ENCODE assay signal across 9 cellular contexts in the genomic region with DNA sequence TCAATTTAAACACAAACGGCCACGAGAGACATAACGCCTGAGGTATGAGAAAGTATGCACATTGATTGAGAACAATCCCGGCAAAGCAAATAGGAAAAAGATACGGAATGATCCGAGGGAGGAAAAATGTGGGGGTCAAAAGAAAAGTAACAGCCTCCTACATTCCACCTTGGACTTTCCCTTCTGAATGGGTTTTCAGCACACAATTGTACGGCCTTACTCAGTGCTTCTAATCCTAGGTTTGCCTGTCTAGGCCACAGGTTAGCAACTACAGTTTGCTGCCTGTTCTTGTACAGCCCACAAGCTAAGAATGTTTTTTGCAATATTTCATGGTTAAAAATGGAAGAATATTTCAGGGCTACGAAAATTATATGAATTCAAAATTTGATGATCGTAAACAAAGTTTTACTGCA. TPM values are rescaled to one million over a fixed set of nuclear protein-coding genes. Genes with fewer than 3 reads are reported as not detected.
A peak's percentile ranks its signal among the peaks of the same experiment; 100 is the strongest.
DNase-seq lines count a peak whose midpoint lies in the region; ATAC-seq and TF ChIP-seq lines count a peak whose summit lies in the region.
"Had no signal": no experiment of that assay in that cellular context is flagged by ENCODE, and none has a peak within 500 bp of the region (broad histone marks: within the 10 kb centered on the region; RNA-seq: fewer than 3 reads in every experiment).

No MANE protein-coding gene starts in this region.

- H3K4me3 Mint-ChIP-seq in CD4-positive, alpha-beta T cell, result no peak overlapping the region

- no peaks in the 10 kb centered on the region for H3K36me3 Mint-ChIP-seq in CD4-positive, alpha-beta T cell (ENCODE audit: low read depth)

- CTCF ChIA-PET in CD4-positive, alpha-beta T cell (lab: Charles Lee), result no interaction called here

- intact Hi-C loops in heart left ventricle (cut with DNase I), result loop anchor here in 1 of 10 donors (5.0 kb wide), 1 partner anchor 40 kb away; no protein-coding TSS in a partner anchor
- intact Hi-C loops in Right ventricle myocardium superior (cut with DNase I), result no loop called here
- intact Hi-C loops in CD4-positive, alpha-beta T cell (cut with DNase I, micrococcal nuclease), result no loop called here

- H3K27ac ChIP-seq in heart left ventricle, result peak overlapping the region; percentile 76 to 97 (median 90)
- H3K27ac ChIP-seq in ectodermal cell (ENCODE audit: insufficient read depth, low read depth, low read length, poor library complexity, severe bottlenecking), result no peak overlapping the region
- H3K27ac ChIP-seq in urinary bladder (ENCODE audit: low read depth), result no peak overlapping the region
- H3K27ac ChIP-seq in CD4-positive, alpha-beta T cell (ENCODE audit: low read depth, low read length), result no peak overlapping the region
- H3K27ac ChIP-seq: C4-2B had no signal

- H3K9ac ChIP-seq in mucosa of stomach (ENCODE audit: low read length), result peak overlapping the region; percentile 98

- H3K4me3 ChIP-seq in heart left ventricle (peak overlapping the region in 10 of 12 donors; percentile 53 to 84 (median 72)), ectodermal cell (ENCODE audit: insufficient read depth, low read depth, low read length) (peak overlapping the region; percentile 74), mucosa of stomach (ENCODE audit: low read length) (peak overlapping the region; percentile 85), urinary bladder (ENCODE audit: low read depth, low read length) (peak overlapping the region; percentile 53)

- H3K27ac Mint-ChIP-seq in CD4-positive, alpha-beta T cell, result no peak overlapping the region

- DNase-seq in heart left ventricle (no peak), Right ventricle myocardium superior (no peak), HCEC 1CT (no peak), NCI-H510A treated with DMSO at 0.1 percent for 48 hours (lab: John Stamatoyannopoulos, UW) (no peak)
- no peak for DNase-seq in CD4-positive, alpha-beta T cell

- H3K9me3 ChIP-seq in heart left ventricle (peaks cover 0 to 8% (median 0%) of the 10 kb centered on the region in 12 donors), ectodermal cell (ENCODE audit: control insufficient read depth, low read length) (no peaks in the 10 kb centered on the region), mucosa of stomach (ENCODE audit: control insufficient read depth, low read length) (no peaks in the 10 kb centered on the region)
- H3K9me3 ChIP-seq in CD4-positive, alpha-beta T cell (ENCODE audit: control insufficient read depth, low read length), result no peaks in the 10 kb centered on the region

- ATAC-seq in heart left ventricle (no peak), Right ventricle myocardium superior (ENCODE audit: poor library complexity) (no peak)
- ATAC-seq in CD4-positive, alpha-beta T cell (ENCODE audit: poor library complexity), result no peak

- H3K4me1 ChIP-seq in heart left ventricle (peaks cover 0 to 34% (median 8%) of the 10 kb centered on the region in 12 donors), ectodermal cell (ENCODE audit: control insufficient read depth, insufficient read depth, low read length) (no peaks in the 10 kb centered on the region), mucosa of stomach (ENCODE audit: control insufficient read depth, insufficient read depth, low read length) (peaks cover 22% of the 10 kb centered on the region), urinary bladder (ENCODE audit: insufficient read depth) (no peaks in the 10 kb centered on the region)

- peaks cover 4% of the 10 kb centered on the region for H3K9me3 Mint-ChIP-seq in CD4-positive, alpha-beta T cell

- POLR2A ChIA-PET in CD4-positive, alpha-beta T cell (lab: Charles Lee), result no interaction called here

- H3K27me3 ChIP-seq in heart left ventricle (peaks cover 0 to 26% (median 0%) of the 10 kb centered on the region in 9 donors), ectodermal cell (ENCODE audit: control insufficient read depth, insufficient read depth, low read length, poor library complexity, severe bottlenecking) (peaks cover 16% of the 10 kb centered on the region), mucosa of stomach (ENCODE audit: control insufficient read depth, insufficient read depth, low read length) (no peaks in the 10 kb centered on the region)
- peaks cover 44% of the 10 kb centered on the region for H3K27me3 ChIP-seq in CD4-positive, alpha-beta T cell (ENCODE audit: control insufficient read depth, insufficient read depth, low read length)

- no peak for TF ChIP-seq CTCF in heart left ventricle (IDR thresholded peaks at IDR 0.05)
- TF ChIP-seq CTCF in CD4-positive, alpha-beta T cell (IDR thresholded peaks at IDR 0.05), result no peak

- H3K4me1 Mint-ChIP-seq in CD4-positive, alpha-beta T cell (ENCODE audit: low read depth), result no peaks in the 10 kb centered on the region

- H3K27me3 Mint-ChIP-seq in CD4-positive, alpha-beta T cell, result peaks cover 77% of the 10 kb centered on the region

- WGBS in heart left ventricle, 4 donors, result 36 to 50% (median 40%) methylated on average over 9 of the region's 9 CpGs
- WGBS in ectodermal cell, 2 experiments, result 73% methylated on average over 7 to 9 of the region's 9 CpGs
- 49% methylated on average over 9 of the region's 9 CpGs for WGBS in urinary bladder

- no peaks in the 10 kb centered on the region for H3K36me3 ChIP-seq in heart left ventricle
- no peaks in the 10 kb centered on the region for H3K36me3 ChIP-seq in ectodermal cell (ENCODE audit: control insufficient read depth, insufficient read depth, low read length)
- H3K36me3 ChIP-seq in mucosa of stomach (ENCODE audit: control insufficient read depth, insufficient read depth, low read length), result no peaks in the 10 kb centered on the region
- no peaks in the 10 kb centered on the region for H3K36me3 ChIP-seq in urinary bladder (ENCODE audit: insufficient read depth)

- no peak for TF ChIP-seq POLR2A in heart left ventricle (IDR thresholded peaks at IDR 0.05)

RNA-seq across cellular contexts. Expression of a gene that starts 46.2 kb away (rescaled TPM):
- total RNA-seq in heart left ventricle (10 to 100 TPM; 23.0 to 63.7 (median 50.6) TPM), Right ventricle myocardium superior (40.9 TPM), urinary bladder (33.2 TPM)
- polyA plus RNA-seq in heart left ventricle (10 to 100 TPM; 14.1 to 22.6 TPM), urinary bladder (28.6 TPM)
- polyA plus RNA-seq in ectodermal cell (2013, experiment 1 of 4), result 47.3 TPM
- 48.9 TPM for polyA plus RNA-seq in ectodermal cell (2013, experiment 2 of 4)
- polyA plus RNA-seq in ectodermal cell (2013, experiment 3 of 4), result 33.9 TPM
- polyA plus RNA-seq in ectodermal cell (2013, experiment 4 of 4), result 38.6 TPM
- 10 to 100 TPM; 26.9 to 27.6 TPM for total RNA-seq in CD4-positive, alpha-beta T cell

RNA-seq across cellular contexts. Expression of a gene that starts 51.9 kb away (rescaled TPM):
- 1 to 10 TPM in 1 of 9 donors, under 1 TPM in 5, not detected in 3; 0.36 to 1.8 (median 0.52) TPM for total RNA-seq in heart left ventricle
- polyA plus RNA-seq in heart left ventricle, result under 1 TPM; 0.15 to 0.42 TPM
- 0.56 TPM for total RNA-seq in Right ventricle myocardium superior
- not detected for polyA plus RNA-seq in ectodermal cell (2013, experiment 1 of 4)
- not detected for polyA plus RNA-seq in ectodermal cell (2013, experiment 2 of 4)
- polyA plus RNA-seq in ectodermal cell (2013, experiment 3 of 4), result not detected
- polyA plus RNA-seq in ectodermal cell (2013, experiment 4 of 4), result not detected
- total RNA-seq in urinary bladder, result not detected
- 1.2 TPM for polyA plus RNA-seq in urinary bladder
- total RNA-seq in CD4-positive, alpha-beta T cell, result not detected

Comparison
In these comparisons a context has a peak if more than half of its experiments do, and no peak if none do; other contexts are left out.
1. H3K27ac ChIP-seq: peak in heart left ventricle (12 of 12); none in ectodermal cell (single experiment), urinary bladder (single experiment) and CD4-positive, alpha-beta T cell (single experiment).
2. Peak in every context shown above with its lines, with median percentiles within 50 percentile points of each other: H3K4me3 ChIP-seq.